14 cellular contexts compared by ENCODE assay signal in the genomic region with DNA sequence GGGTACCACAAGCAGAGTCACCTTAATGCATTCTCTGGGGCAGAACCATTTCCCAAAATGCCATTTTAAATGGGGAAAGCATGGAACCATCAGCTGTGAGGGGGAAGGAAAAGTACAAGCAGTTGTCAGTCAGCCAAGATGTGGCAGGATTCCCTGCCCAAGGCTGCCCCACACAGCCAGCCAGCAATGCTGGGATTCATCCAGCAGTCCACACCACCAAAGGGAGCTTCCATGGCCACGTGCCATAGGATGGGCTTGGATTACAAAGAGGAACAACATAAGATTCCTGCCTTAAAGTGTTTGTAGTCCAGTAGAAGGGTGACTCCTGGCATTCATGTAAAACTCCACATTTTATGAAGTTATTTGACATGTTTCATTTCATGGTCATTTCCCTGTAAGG.
A peak's percentile ranks its signal among the peaks of the same experiment; 100 is the strongest.
DNase-seq lines count a peak whose midpoint lies in the region; TF ChIP-seq lines count a peak whose summit lies in the region.
"Had no signal": no experiment of that assay in that cellular context is flagged by ENCODE, and none has a peak within 500 bp of the region (broad histone marks: within the 10 kb centered on the region; RNA-seq: fewer than 3 reads in every experiment).

No MANE protein-coding gene starts in this region.

- no peaks in the 10 kb centered on the region for H3F3A ChIP-seq in SK-N-SH (replicated peaks; ENCODE audit: insufficient read depth)

- H2AFZ ChIP-seq in SK-N-SH (ENCODE audit: low read depth), result no peak overlapping the region
- no peak overlapping the region for H2AFZ ChIP-seq in Karpas-422 (ENCODE audit: low read length)

- DNase-seq in NCI-H2171 (lab: John Stamatoyannopoulos, UW), result peak; percentile 14
- DNase-seq in NCI-H2171 treated with DMSO at 0.1 percent for 48 hours (lab: John Stamatoyannopoulos, UW), result no peak
- peak; percentile 16 for DNase-seq in LHCN-M2 (ENCODE audit: low read depth)
- DNase-seq in SK-N-SH, result peak; percentile 22
- DNase-seq in myocyte (ENCODE audit: low read depth), result peak; percentile 74
- no peak for DNase-seq in Karpas-422
- no peak for DNase-seq in HuH-7.5 (ENCODE audit: low spot score)
- DNase-seq in activated CD4-positive, alpha-beta T cell treated with anti-CD3 and anti-CD28 coated beads, Interleukin-2, amount 50 U/mL, for 48 hours, result no peak
- DNase-seq: COR-L47, NCI-H1436, NCI-H2081 treated with DMSO at 0.1 percent for 48 hours, NCI-H82, SJCRH30 had no signal

- no peaks in the 10 kb centered on the region for H3K27me3 ChIP-seq in SK-N-SH (ENCODE audit: insufficient read depth)
- peaks cover 3% of the 10 kb centered on the region; the same call in 1 of the 2 replicates for H3K27me3 ChIP-seq in Karpas-422 (ENCODE audit: low read length)
- H3K27me3 ChIP-seq: SJCRH30 had no signal

- H3K79me2 ChIP-seq in SK-N-SH (ENCODE audit: insufficient read depth) (no peaks in the 10 kb centered on the region), Karpas-422 (ENCODE audit: low read length) (no peaks in the 10 kb centered on the region)

- H3K27ac ChIP-seq in SK-N-SH (ENCODE audit: low read depth in 2 of 2, low read length in 1 of 2) (peak overlapping the region in 1 of 2 experiments; percentile 81; a peak in 1 of 4 replicates), Karpas-422 (ENCODE audit: low read length) (no peak overlapping the region)
- H3K27ac ChIP-seq: KMS-11, SJCRH30 had no signal

- H3K4me2 ChIP-seq in SK-N-SH (0 out of 2 replicates have a peak overlapping the region, but pooled peaks have one; percentile 26), Karpas-422 (ENCODE audit: low read depth, low read length, poor library complexity, severe bottlenecking) (no peak overlapping the region)
- H3K4me2 ChIP-seq: KMS-11 had no signal

- CTCF ChIA-PET in SK-N-SH (lab: Yijun Ruan, JAX), result interaction anchor here (1.2 to 1.8 kb wide), 4 partner anchors 13 to 245 kb away, joined by 3 to 8 read pairs (median 4); no protein-coding TSS in a partner anchor

- H3K4me1 ChIP-seq in SK-N-SH (ENCODE audit: control insufficient read depth in 1 of 2, insufficient read depth in 2 of 2, low read depth in 1 of 2, low read length in 1 of 2), result peaks cover 0 to 17% of the 10 kb centered on the region in 2 experiments; a peak in 2 of 4 replicates
- no peaks in the 10 kb centered on the region for H3K4me1 ChIP-seq in Karpas-422 (ENCODE audit: low read length)
- H3K4me1 ChIP-seq: SJCRH30 had no signal

- H4K20me1 ChIP-seq in SK-N-SH (ENCODE audit: insufficient read depth) (no peaks in the 10 kb centered on the region), Karpas-422 (ENCODE audit: insufficient read depth, low read depth, low read length) (no peaks in the 10 kb centered on the region)

- TF ChIP-seq CTCF in SK-N-SH (IDR thresholded peaks at IDR 0.05), result no peak

- WGBS in SK-N-SH (ENCODE audit: low lambda C conversion rate), result 27% methylated on average over 1 of the region's 1 CpG

- POLR2A ChIA-PET in SK-N-SH (lab: Yijun Ruan, JAX), result no interaction called here

- H3K4me3 ChIP-seq in SK-N-SH (ENCODE audit: low read depth in 2 of 2, low read length in 1 of 2), result no peak overlapping the region
- no peak overlapping the region for H3K4me3 ChIP-seq in Karpas-422 (ENCODE audit: low read length)
- H3K4me3 ChIP-seq: SJCRH30 had no signal

- peak; percentile 30; the same call in 1 of the 2 replicates for TF ChIP-seq RAD21 in SK-N-SH (IDR thresholded peaks at IDR 0.05; ENCODE audit: low read length)

- H3K9me3 ChIP-seq in SK-N-SH (no peaks in the 10 kb centered on the region), Karpas-422 (ENCODE audit: low read length) (no peaks in the 10 kb centered on the region)
- H3K9me3 ChIP-seq: SJCRH30 had no signal

- no peak for TF ChIP-seq EP300 in SK-N-SH (IDR thresholded peaks at IDR 0.05; ENCODE audit: borderline replicate concordance in 1 of 2, low read depth in 1 of 2, low read length in 1 of 2)

- H3K9me2 ChIP-seq in SK-N-SH (no peaks in the 10 kb centered on the region), Karpas-422 (replicated peaks; ENCODE audit: insufficient read depth, low read length) (no peaks in the 10 kb centered on the region)

- H3K36me3 ChIP-seq in SK-N-SH (replicated peaks in 1 of 2; ENCODE audit: control insufficient read depth in 1 of 2, insufficient read depth in 2 of 2, low read length in 1 of 2) (no peaks in the 10 kb centered on the region), Karpas-422 (ENCODE audit: insufficient read depth, low read length) (no peaks in the 10 kb centered on the region)
- H3K36me3 ChIP-seq: SJCRH30 had no signal

- H3K9ac ChIP-seq in SK-N-SH, result no peak overlapping the region
- H3K9ac ChIP-seq in Karpas-422 (ENCODE audit: low read length), result no peak overlapping the region
- H3K9ac ChIP-seq: KMS-11 had no signal

TF ChIP-seq in SK-N-SH, 30 proteins besides CTCF, POLR2A, EP300 and RAD21:
- TF ChIP-seq ELF1 (IDR thresholded peaks at IDR 0.05) (no peak), TEAD4 (IDR thresholded peaks at IDR 0.05; ENCODE audit: borderline replicate concordance, insufficient read depth) (no peak), CHD2 (IDR thresholded peaks at IDR 0.05; ENCODE audit: low read length, partially characterized antibody) (no peak), TCF12 (IDR thresholded peaks at IDR 0.05) (peak; percentile 32; the same call in 1 of the 2 replicates), MEF2A (IDR thresholded peaks at IDR 0.05; ENCODE audit: borderline replicate concordance, low read depth) (no peak), NRF1 (IDR thresholded peaks at IDR 0.05; ENCODE audit: low read depth, low read length) (no peak), POLR2AphosphoS5 (IDR thresholded peaks at IDR 0.05; ENCODE audit: low read depth, low read length) (no peak), RFX5 (IDR thresholded peaks at IDR 0.05; ENCODE audit: low read length) (no peak), YY1 (IDR thresholded peaks at IDR 0.05; ENCODE audit: low read depth) (no peak), NFIC (IDR thresholded peaks at IDR 0.05; ENCODE audit: borderline replicate concordance) (peak; percentile 68), EZH2phosphoT487 (IDR thresholded peaks at IDR 0.05; ENCODE audit: borderline replicate concordance, low read depth) (no peak), SIN3A (IDR thresholded peaks at IDR 0.05; ENCODE audit: borderline replicate concordance, low read depth, low read length) (no peak), RXRA (IDR thresholded peaks at IDR 0.05; ENCODE audit: borderline replicate concordance, low read depth) (no peak), FOSL2 (IDR thresholded peaks at IDR 0.05; ENCODE audit: borderline replicate concordance, low read depth) (no peak), USF2 (IDR thresholded peaks at IDR 0.05; ENCODE audit: borderline replicate concordance, low read depth, low read length) (no peak)
- TF ChIP-seq, protein P1, sequence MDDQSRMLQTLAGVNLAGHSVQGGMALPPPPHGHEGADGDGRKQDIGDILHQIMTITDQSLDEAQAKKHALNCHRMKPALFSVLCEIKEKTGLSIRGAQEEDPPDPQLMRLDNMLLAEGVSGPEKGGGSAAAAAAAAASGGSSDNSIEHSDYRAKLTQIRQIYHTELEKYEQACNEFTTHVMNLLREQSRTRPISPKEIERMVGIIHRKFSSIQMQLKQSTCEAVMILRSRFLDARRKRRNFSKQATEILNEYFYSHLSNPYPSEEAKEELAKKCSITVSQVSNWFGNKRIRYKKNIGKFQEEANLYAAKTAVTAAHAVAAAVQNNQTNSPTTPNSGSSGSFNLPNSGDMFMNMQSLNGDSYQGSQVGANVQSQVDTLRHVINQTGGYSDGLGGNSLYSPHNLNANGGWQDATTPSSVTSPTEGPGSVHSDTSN (IDR thresholded peaks at IDR 0.05), result peak; percentile 17; the same call in 1 of the 2 replicates
- TF ChIP-seq, protein P2, sequence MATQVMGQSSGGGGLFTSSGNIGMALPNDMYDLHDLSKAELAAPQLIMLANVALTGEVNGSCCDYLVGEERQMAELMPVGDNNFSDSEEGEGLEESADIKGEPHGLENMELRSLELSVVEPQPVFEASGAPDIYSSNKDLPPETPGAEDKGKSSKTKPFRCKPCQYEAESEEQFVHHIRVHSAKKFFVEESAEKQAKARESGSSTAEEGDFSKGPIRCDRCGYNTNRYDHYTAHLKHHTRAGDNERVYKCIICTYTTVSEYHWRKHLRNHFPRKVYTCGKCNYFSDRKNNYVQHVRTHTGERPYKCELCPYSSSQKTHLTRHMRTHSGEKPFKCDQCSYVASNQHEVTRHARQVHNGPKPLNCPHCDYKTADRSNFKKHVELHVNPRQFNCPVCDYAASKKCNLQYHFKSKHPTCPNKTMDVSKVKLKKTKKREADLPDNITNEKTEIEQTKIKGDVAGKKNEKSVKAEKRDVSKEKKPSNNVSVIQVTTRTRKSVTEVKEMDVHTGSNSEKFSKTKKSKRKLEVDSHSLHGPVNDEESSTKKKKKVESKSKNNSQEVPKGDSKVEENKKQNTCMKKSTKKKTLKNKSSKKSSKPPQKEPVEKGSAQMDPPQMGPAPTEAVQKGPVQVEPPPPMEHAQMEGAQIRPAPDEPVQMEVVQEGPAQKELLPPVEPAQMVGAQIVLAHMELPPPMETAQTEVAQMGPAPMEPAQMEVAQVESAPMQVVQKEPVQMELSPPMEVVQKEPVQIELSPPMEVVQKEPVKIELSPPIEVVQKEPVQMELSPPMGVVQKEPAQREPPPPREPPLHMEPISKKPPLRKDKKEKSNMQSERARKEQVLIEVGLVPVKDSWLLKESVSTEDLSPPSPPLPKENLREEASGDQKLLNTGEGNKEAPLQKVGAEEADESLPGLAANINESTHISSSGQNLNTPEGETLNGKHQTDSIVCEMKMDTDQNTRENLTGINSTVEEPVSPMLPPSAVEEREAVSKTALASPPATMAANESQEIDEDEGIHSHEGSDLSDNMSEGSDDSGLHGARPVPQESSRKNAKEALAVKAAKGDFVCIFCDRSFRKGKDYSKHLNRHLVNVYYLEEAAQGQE (IDR thresholded peaks at IDR 0.05; ENCODE audit: low read depth, low read length), result no peak
- TF ChIP-seq, protein P3, sequence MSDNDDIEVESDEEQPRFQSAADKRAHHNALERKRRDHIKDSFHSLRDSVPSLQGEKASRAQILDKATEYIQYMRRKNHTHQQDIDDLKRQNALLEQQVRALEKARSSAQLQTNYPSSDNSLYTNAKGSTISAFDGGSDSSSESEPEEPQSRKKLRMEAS (IDR thresholded peaks at IDR 0.05; ENCODE audit: low read depth), result peak; percentile 39; the same call in 1 of the 2 replicates
TF ChIP-seq in SK-N-SH: peak in this region for 4.

Comparison
In these comparisons a context has a peak if more than half of its experiments do, and no peak if none do; other contexts are left out.
1. DNase-seq: peak in NCI-H2171 (single experiment), LHCN-M2 (single experiment), SK-N-SH (single experiment) and myocyte (single experiment); none in NCI-H2171 treated with DMSO at 0.1 percent for 48 hours (single experiment), Karpas-422 (single experiment), HuH-7.5 (single experiment) and activated CD4-positive, alpha-beta T cell treated with anti-CD3 and anti-CD28 coated beads, Interleukin-2, amount 50 U/mL, for 48 hours (0 of 2).